2 cellular contexts compared by ENCODE assay signal in genomic region chr1:32298211-32298610, GRCh38. TPM values are rescaled to one million over a fixed set of nuclear protein-coding genes. Genes with fewer than 3 reads are reported as not detected.
"Had no signal": no experiment of that assay in that cellular context is flagged by ENCODE, and none has a peak within 500 bp of the region (broad histone marks: within the 10 kb centered on the region; RNA-seq: fewer than 3 reads in every experiment).

No MANE protein-coding gene starts in this region.

RNA-seq across cellular contexts. Expression of gene LCK, which starts 47.1 kb away (rescaled TPM):
- total RNA-seq: IMR-90 had no signal

RNA-seq across cellular contexts. Expression of gene FAM167B, which starts 51.2 kb away (rescaled TPM):
- total RNA-seq: HT-29 had no signal
